1 cellular context compared by ENCODE assay signal in the genomic region with DNA sequence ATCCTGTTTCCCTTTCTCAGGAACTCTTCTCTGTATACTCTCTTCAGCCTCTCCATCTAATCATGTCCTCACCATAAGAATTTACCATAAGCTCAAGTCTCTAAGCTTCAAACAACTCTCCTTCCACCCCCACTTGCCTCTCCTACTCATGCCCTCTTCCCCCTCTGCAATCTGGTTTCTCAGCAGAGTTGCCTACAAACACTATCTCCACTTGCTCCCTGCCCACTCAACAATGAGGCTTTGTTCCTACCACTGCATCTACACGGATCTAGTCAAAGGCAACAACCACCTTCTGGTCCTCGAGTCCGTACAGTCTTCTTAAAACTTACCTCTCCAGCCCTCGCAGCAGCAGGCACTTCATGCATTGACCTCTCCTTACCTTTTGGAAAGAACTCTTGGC.
TF ChIP-seq lines count a peak whose summit lies in the region.

No MANE protein-coding gene starts in this region.

TF ChIP-seq in IMR-90, 13 proteins besides CTCF, POLR2A, EP300 and RAD21 (continued from another document):
- TF ChIP-seq, protein P1, sequence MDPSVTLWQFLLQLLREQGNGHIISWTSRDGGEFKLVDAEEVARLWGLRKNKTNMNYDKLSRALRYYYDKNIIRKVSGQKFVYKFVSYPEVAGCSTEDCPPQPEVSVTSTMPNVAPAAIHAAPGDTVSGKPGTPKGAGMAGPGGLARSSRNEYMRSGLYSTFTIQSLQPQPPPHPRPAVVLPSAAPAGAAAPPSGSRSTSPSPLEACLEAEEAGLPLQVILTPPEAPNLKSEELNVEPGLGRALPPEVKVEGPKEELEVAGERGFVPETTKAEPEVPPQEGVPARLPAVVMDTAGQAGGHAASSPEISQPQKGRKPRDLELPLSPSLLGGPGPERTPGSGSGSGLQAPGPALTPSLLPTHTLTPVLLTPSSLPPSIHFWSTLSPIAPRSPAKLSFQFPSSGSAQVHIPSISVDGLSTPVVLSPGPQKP (IDR thresholded peaks at IDR 0.05; ENCODE audit: borderline replicate concordance, low read depth, low read length) = no peak
TF ChIP-seq in IMR-90: peak in this region for 0.
